ENCODE assay signal across 7 cellular contexts in the genomic region with DNA sequence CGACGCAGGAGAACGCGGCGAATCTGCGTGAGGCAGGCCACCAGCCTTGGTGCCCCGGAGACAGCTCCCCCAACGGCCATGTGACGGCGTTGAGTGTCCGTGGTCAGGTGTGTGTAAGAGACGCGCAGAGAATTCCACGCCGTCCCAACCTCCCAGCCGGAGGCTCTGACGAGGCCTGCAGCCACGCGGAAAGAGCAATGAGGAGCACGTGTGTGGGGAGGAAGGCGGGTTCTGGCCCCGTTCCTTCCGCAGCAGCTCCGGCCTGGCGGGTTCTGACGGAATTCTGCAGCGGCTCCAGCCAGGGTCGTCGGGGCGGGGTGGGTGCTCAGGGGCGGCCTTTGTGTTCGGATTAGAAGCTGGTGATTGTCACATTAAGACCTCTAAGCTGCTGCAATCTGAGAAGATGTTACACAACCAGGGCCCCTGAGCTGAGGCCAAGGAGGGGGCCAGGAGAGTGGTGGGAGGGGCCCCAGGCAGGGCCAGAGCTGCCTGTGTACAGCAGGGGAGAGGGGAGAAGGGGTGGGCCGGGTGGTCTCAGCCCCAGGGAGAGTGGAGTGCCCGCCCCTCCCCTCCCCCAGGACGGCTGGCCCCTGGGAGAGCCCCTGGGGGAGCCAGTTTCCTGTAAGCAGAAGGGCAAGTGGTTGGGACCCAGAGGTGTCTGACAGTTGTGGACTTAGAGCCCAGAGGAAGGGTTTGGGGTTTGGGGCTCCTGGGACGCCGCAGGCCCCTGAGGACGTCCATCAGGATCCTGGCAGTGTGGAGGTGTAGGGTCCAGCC. TPM values are rescaled to one million over a fixed set of nuclear protein-coding genes. Genes with fewer than 3 reads are reported as not detected.
A peak's percentile ranks its signal among the peaks of the same experiment; 100 is the strongest.
DNase-seq lines count a peak whose midpoint lies in the region; ATAC-seq and TF ChIP-seq lines count a peak whose summit lies in the region.

No MANE protein-coding gene starts in this region.

- H3K4me1 ChIP-seq in HAP-1 = peaks cover 11% of the 10 kb centered on the region
- peaks cover 0 to 34% (median 12%) of the 10 kb centered on the region in 6 donors for H3K4me1 ChIP-seq in spleen

- in situ Hi-C loops in HAP-1 (cut with MboI; ENCODE audit: low sequenced_read_pairs) = no loop called here

- H3K36me3 Mint-ChIP-seq in activated CD8-positive, alpha-beta T cell treated with anti-CD3 and anti-CD28 coated beads for 36 hours (ENCODE audit: low read depth) = no peaks in the 10 kb centered on the region

- POLR2A ChIA-PET in activated CD8-positive, alpha-beta T cell treated with anti-CD3 and anti-CD28 coated beads for 36 hours (lab: Charles Lee) = interaction anchor here (1.9 kb wide), 1 partner anchor 9 kb away, joined by 7 read pairs; no protein-coding TSS in a partner anchor

- H3K9me3 ChIP-seq in HAP-1 (no peaks in the 10 kb centered on the region), spleen (no peaks in the 10 kb centered on the region)

- H3K4me1 Mint-ChIP-seq in activated CD8-positive, alpha-beta T cell treated with anti-CD3 and anti-CD28 coated beads for 36 hours (ENCODE audit: low read depth) = peaks cover 12% of the 10 kb centered on the region

- H3K9me3 Mint-ChIP-seq in activated CD8-positive, alpha-beta T cell treated with anti-CD3 and anti-CD28 coated beads for 36 hours = no peaks in the 10 kb centered on the region

- TF ChIP-seq POLR2A in spleen (IDR thresholded peaks at IDR 0.05) = no peak

- H3K27ac ChIP-seq in spleen = peak overlapping the region in 3 of 8 donors; percentile 11 to 32 (median 24)

- no peak overlapping the region for H3K4me3 ChIP-seq in HAP-1
- peak overlapping the region in 1 of 8 donors; percentile 15 for H3K4me3 ChIP-seq in spleen

- CTCF ChIA-PET in activated CD8-positive, alpha-beta T cell treated with anti-CD3 and anti-CD28 coated beads for 36 hours (lab: Charles Lee) = interaction anchor here (0.9 kb wide), 1 partner anchor 88 kb away, joined by 3 read pairs; no protein-coding TSS in a partner anchor

- WGBS in spleen, 5 donors = 65 to 74% (median 67%) methylated on average over 23 to 38 of the region's 38 CpGs

- H3K4me3 Mint-ChIP-seq in activated CD8-positive, alpha-beta T cell treated with anti-CD3 and anti-CD28 coated beads for 36 hours = peak overlapping the region; percentile 37

- DNase-seq in HAP-1 (ENCODE audit: low spot score in 2 of 2) (peak; percentile 88 to 92), left ventricle myocardium superior (peak; percentile 55), spleen (peak; percentile 76), amniotic stem cell (lab: John Stamatoyannopoulos, UW) (no peak)
- no peak for DNase-seq in activated CD8-positive, alpha-beta T cell treated with anti-CD3 and anti-CD28 coated beads for 36 hours
- no peak for DNase-seq in stimulated activated CD4-positive, alpha-beta T cell treated with anti-CD3 and anti-CD28 coated beads, Interleukin-4, amount 100 ng/mL, for 24 hours

- ATAC-seq in activated CD8-positive, alpha-beta T cell treated with anti-CD3 and anti-CD28 coated beads for 36 hours = peak; percentile 57
- ATAC-seq in left ventricle myocardium superior (peak; percentile 40), HG02938 (IDR thresholded peaks at IDR 0.05; ENCODE audit: unreplicated experiment) (no peak)

- H3K27me3 ChIP-seq in HAP-1 (ENCODE audit: low read depth) (no peaks in the 10 kb centered on the region), spleen (replicated peaks in 1 of 7) (peaks cover 0 to 43% (median 12%) of the 10 kb centered on the region in 7 donors)

- TF ChIP-seq CTCF in activated CD8-positive, alpha-beta T cell treated with anti-CD3 and anti-CD28 coated beads for 36 hours (IDR thresholded peaks at IDR 0.05) = no peak
- no peak for TF ChIP-seq CTCF in spleen (IDR thresholded peaks at IDR 0.05 in 8 of 11, conservative IDR thresholded peaks at IDR 0.05 in 3 of 11)

- intact Hi-C loops in activated CD8-positive, alpha-beta T cell treated with anti-CD3 and anti-CD28 coated beads for 36 hours (cut with micrococcal nuclease) = no loop called here
- intact Hi-C loops in left ventricle myocardium superior (cut with micrococcal nuclease) (no loop called here), spleen (cut with DNase I; ENCODE audit: low total_unique reads) (no loop called here)

- H3K36me3 ChIP-seq in HAP-1 (replicated peaks) (no peaks in the 10 kb centered on the region), spleen (peaks cover 0 to 11% (median 0%) of the 10 kb centered on the region in 6 donors)

- H3K27me3 Mint-ChIP-seq in activated CD8-positive, alpha-beta T cell treated with anti-CD3 and anti-CD28 coated beads for 36 hours = no peaks in the 10 kb centered on the region

- peak overlapping the region; percentile 65 for H3K27ac Mint-ChIP-seq in activated CD8-positive, alpha-beta T cell treated with anti-CD3 and anti-CD28 coated beads for 36 hours

RNA-seq across cellular contexts. Expression of a gene that starts 5.1 kb away (rescaled TPM):
- total RNA-seq in activated CD8-positive, alpha-beta T cell treated with anti-CD3 and anti-CD28 coated beads for 36 hours = under 1 TPM; 0.89 to 0.95 TPM
- total RNA-seq in left ventricle myocardium superior = not detected
- total RNA-seq in spleen = under 1 TPM in 2 of 7 donors, not detected in 5; 0.25 to 0.85 TPM
- not detected for polyA plus RNA-seq in spleen

RNA-seq across cellular contexts. Expression of a gene that starts 37.0 kb away (rescaled TPM):
- 10 to 100 TPM; 39.4 to 42.6 TPM for total RNA-seq in activated CD8-positive, alpha-beta T cell treated with anti-CD3 and anti-CD28 coated beads for 36 hours
- 19.2 TPM for total RNA-seq in left ventricle myocardium superior
- 10 to 100 TPM; 18.8 to 51.5 (median 32.3) TPM for total RNA-seq in spleen
- 10 to 100 TPM; 20.8 to 69.8 (median 67.0) TPM for polyA plus RNA-seq in spleen

RNA-seq across cellular contexts. Expression of a gene that starts 37.5 kb away (rescaled TPM):
- under 1 TPM; 0.38 to 0.54 TPM for total RNA-seq in activated CD8-positive, alpha-beta T cell treated with anti-CD3 and anti-CD28 coated beads for 36 hours
- total RNA-seq in left ventricle myocardium superior = 0.52 TPM
- total RNA-seq in spleen = 1 to 10 TPM in 2 of 7 donors, under 1 TPM in 2, not detected in 3; 0.32 to 1.9 (median 0.85) TPM
- under 1 TPM; 0.04 to 0.22 (median 0.08) TPM for polyA plus RNA-seq in spleen

Comparison
In these comparisons a context has a peak if more than half of its experiments do, and no peak if none do; other contexts are left out.
1. DNase-seq: peak in HAP-1 (2 of 2), left ventricle myocardium superior (single experiment) and spleen (single experiment); none in activated CD8-positive, alpha-beta T cell treated with anti-CD3 and anti-CD28 coated beads for 36 hours (single experiment), amniotic stem cell (single experiment) and stimulated activated CD4-positive, alpha-beta T cell treated with anti-CD3 and anti-CD28 coated beads, Interleukin-4, amount 100 ng/mL, for 24 hours (single experiment).